20 cellular contexts compared by ENCODE assay signal in genomic region chr7:155291729-155292128, GRCh38. TPM values are rescaled to one million over a fixed set of nuclear protein-coding genes. Genes with fewer than 3 reads are reported as not detected.
DNase-seq lines count a peak whose midpoint lies in the region.
"Had no signal": no experiment of that assay in that cellular context is flagged by ENCODE, and none has a peak within 500 bp of the region (broad histone marks: within the 10 kb centered on the region; RNA-seq: fewer than 3 reads in every experiment).

No MANE protein-coding gene starts in this region.

- no peak overlapping the region for H3K4ac ChIP-seq in mesenchymal stem cell (ENCODE audit: low read depth in 1 of 2, low read length in 2 of 2)

- H3K27ac Mint-ChIP-seq in activated CD4-positive, alpha-beta T cell treated with anti-CD3 and anti-CD28 coated beads, Interleukin-2, amount 10 ng/mL, durations not matched to agents 24 days and 14 days, result peak overlapping the region; percentile 56
- H3K27ac Mint-ChIP-seq in activated T-helper 1 cell treated with anti-CD3 and anti-CD28 coated beads, Interleukin-12 subunit alpha, Interleukin-12 subunit beta, Interleukin-2, Interleukin-4 antibody, amounts not matched to agents 30 ng/mL and 10 ng/mL and 1 ng/mL, durations not matched to agents 14 hours and 24 hours and 36 hours, result peak overlapping the region; percentile 51
- H3K27ac Mint-ChIP-seq: B cell; CD4-positive, alpha-beta T cell had no signal

- 91% methylated on average over 5 of the region's 5 CpGs for WGBS in mesenchymal stem cell

- peaks cover 16% of the 10 kb centered on the region for H3K36me3 Mint-ChIP-seq in activated CD4-positive, alpha-beta T cell treated with anti-CD3 and anti-CD28 coated beads, Interleukin-2, amount 10 ng/mL, durations not matched to agents 24 days and 14 days (ENCODE audit: low read depth)
- peaks cover 10% of the 10 kb centered on the region for H3K36me3 Mint-ChIP-seq in activated T-helper 1 cell treated with anti-CD3 and anti-CD28 coated beads, Interleukin-12 subunit alpha, Interleukin-12 subunit beta, Interleukin-2, Interleukin-4 antibody, amounts not matched to agents 30 ng/mL and 10 ng/mL and 1 ng/mL, durations not matched to agents 14 hours and 24 hours and 36 hours (ENCODE audit: low read depth)

- H3K27me3 Mint-ChIP-seq in activated CD4-positive, alpha-beta T cell treated with anti-CD3 and anti-CD28 coated beads, Interleukin-2, amount 10 ng/mL, durations not matched to agents 24 days and 14 days, result no peaks in the 10 kb centered on the region
- no peaks in the 10 kb centered on the region for H3K27me3 Mint-ChIP-seq in activated T-helper 1 cell treated with anti-CD3 and anti-CD28 coated beads, Interleukin-12 subunit alpha, Interleukin-12 subunit beta, Interleukin-2, Interleukin-4 antibody, amounts not matched to agents 30 ng/mL and 10 ng/mL and 1 ng/mL, durations not matched to agents 14 hours and 24 hours and 36 hours (ENCODE audit: insufficient read depth)

- no peaks in the 10 kb centered on the region for H3K27me3 ChIP-seq in mesenchymal stem cell (ENCODE audit: control insufficient read depth in 1 of 2, insufficient read depth in 1 of 2, low read length in 2 of 2)

- peak overlapping the region in 1 of 2 experiments; percentile 29 for H2BK12ac ChIP-seq in mesenchymal stem cell (ENCODE audit: low read length in 2 of 2)

- no peak overlapping the region for H4K8ac ChIP-seq in mesenchymal stem cell (ENCODE audit: low read length)

- intact Hi-C loops in activated CD4-positive, alpha-beta T cell treated with anti-CD3 and anti-CD28 coated beads, Interleukin-2, amount 10 ng/mL, durations not matched to agents 24 days and 14 days (cut with micrococcal nuclease), result no loop called here
- intact Hi-C loops in activated T-helper 1 cell treated with anti-CD3 and anti-CD28 coated beads, Interleukin-12 subunit alpha, Interleukin-12 subunit beta, Interleukin-2, Interleukin-4 antibody, amounts not matched to agents 30 ng/mL and 10 ng/mL and 1 ng/mL, durations not matched to agents 14 hours and 24 hours and 36 hours (cut with micrococcal nuclease), result no loop called here

- no peak overlapping the region for H4K91ac ChIP-seq in mesenchymal stem cell (ENCODE audit: low read length)

- no peak overlapping the region for H3K27ac ChIP-seq in mesenchymal stem cell (ENCODE audit: low read length, poor library complexity, severe bottlenecking)

- H3K18ac ChIP-seq in mesenchymal stem cell (ENCODE audit: low read depth in 1 of 2, low read length in 2 of 2), result peak overlapping the region in 1 of 2 experiments; percentile 40

- H3K4me1 ChIP-seq in mesenchymal stem cell (ENCODE audit: control insufficient read depth, insufficient read depth, low read depth, low read length), result peaks cover 10% of the 10 kb centered on the region

- no peak overlapping the region for H3K4me2 ChIP-seq in mesenchymal stem cell (ENCODE audit: low read length, poor library complexity, severe bottlenecking)

- no peak overlapping the region for H3K4me3 Mint-ChIP-seq in activated CD4-positive, alpha-beta T cell treated with anti-CD3 and anti-CD28 coated beads, Interleukin-2, amount 10 ng/mL, durations not matched to agents 24 days and 14 days
- H3K4me3 Mint-ChIP-seq in activated T-helper 1 cell treated with anti-CD3 and anti-CD28 coated beads, Interleukin-12 subunit alpha, Interleukin-12 subunit beta, Interleukin-2, Interleukin-4 antibody, amounts not matched to agents 30 ng/mL and 10 ng/mL and 1 ng/mL, durations not matched to agents 14 hours and 24 hours and 36 hours, result peak overlapping the region; percentile 21
- H3K4me3 Mint-ChIP-seq: B cell; CD4-positive, alpha-beta T cell had no signal

- no peak overlapping the region for H2AK5ac ChIP-seq in mesenchymal stem cell (ENCODE audit: low read length, severe bottlenecking)

- H3K23ac ChIP-seq in mesenchymal stem cell (ENCODE audit: low read length in 2 of 2), result no peak overlapping the region

- peaks cover 2% of the 10 kb centered on the region for H3K79me1 ChIP-seq in mesenchymal stem cell (replicated peaks; ENCODE audit: low read length, poor library complexity, severe bottlenecking)

- H2BK5ac ChIP-seq in mesenchymal stem cell (ENCODE audit: low read depth, low read length, poor library complexity, severe bottlenecking), result no peak overlapping the region

- H3K4me1 Mint-ChIP-seq in activated CD4-positive, alpha-beta T cell treated with anti-CD3 and anti-CD28 coated beads, Interleukin-2, amount 10 ng/mL, durations not matched to agents 24 days and 14 days, result peaks cover 56% of the 10 kb centered on the region
- H3K4me1 Mint-ChIP-seq in activated T-helper 1 cell treated with anti-CD3 and anti-CD28 coated beads, Interleukin-12 subunit alpha, Interleukin-12 subunit beta, Interleukin-2, Interleukin-4 antibody, amounts not matched to agents 30 ng/mL and 10 ng/mL and 1 ng/mL, durations not matched to agents 14 hours and 24 hours and 36 hours (ENCODE audit: low read depth), result peaks cover 47% of the 10 kb centered on the region

- H2BK15ac ChIP-seq in mesenchymal stem cell (ENCODE audit: low read depth, poor library complexity, severe bottlenecking), result no peak overlapping the region

- H2BK120ac ChIP-seq in mesenchymal stem cell (ENCODE audit: low read depth, low read length), result peak overlapping the region; percentile 27

- H2AFZ ChIP-seq in mesenchymal stem cell (ENCODE audit: low read depth, low read length), result no peak overlapping the region

- H3K14ac ChIP-seq in mesenchymal stem cell (ENCODE audit: low read length in 2 of 2), result no peak overlapping the region

- peaks cover 5% of the 10 kb centered on the region for H3K9me3 Mint-ChIP-seq in activated CD4-positive, alpha-beta T cell treated with anti-CD3 and anti-CD28 coated beads, Interleukin-2, amount 10 ng/mL, durations not matched to agents 24 days and 14 days
- H3K9me3 Mint-ChIP-seq in activated T-helper 1 cell treated with anti-CD3 and anti-CD28 coated beads, Interleukin-12 subunit alpha, Interleukin-12 subunit beta, Interleukin-2, Interleukin-4 antibody, amounts not matched to agents 30 ng/mL and 10 ng/mL and 1 ng/mL, durations not matched to agents 14 hours and 24 hours and 36 hours, result peaks cover 7% of the 10 kb centered on the region
- H3K9me3 Mint-ChIP-seq: CD4-positive, alpha-beta T cell had no signal

- no peak for DNase-seq in activated CD4-positive, alpha-beta T cell treated with anti-CD3 and anti-CD28 coated beads, Interleukin-2, amount 10 ng/mL, durations not matched to agents 24 days and 14 days
- DNase-seq in activated CD4-positive, alpha-beta T cell treated with anti-CD3 and anti-CD28 coated beads for 1 hour, result no peak
- no peak for DNase-seq in activated T-helper 1 cell treated with anti-CD3 and anti-CD28 coated beads, Interleukin-12 subunit alpha, Interleukin-12 subunit beta, Interleukin-2, Interleukin-4 antibody, amounts not matched to agents 30 ng/mL and 10 ng/mL and 1 ng/mL, durations not matched to agents 14 hours and 24 hours and 36 hours (ENCODE audit: low spot score)
- DNase-seq in mesenchymal stem cell, result no peak
- peak; percentile 19 for DNase-seq in ureter (ENCODE audit: low spot score)
- no peak for DNase-seq in NOMO-1 treated with dmso at 0.1 percent for 144 hours (lab: John Stamatoyannopoulos, UW; ENCODE audit: unreplicated experiment)
- DNase-seq in NCI-H1092 treated with DMSO at 0.1 percent for 48 hours (lab: John Stamatoyannopoulos, UW), result no peak
- no peak for DNase-seq in globus pallidus (ENCODE audit: low spot score)
- DNase-seq: 8988T; CD4-positive, alpha-beta T cell; DMS79; GOT3; KBM-7; NCI-H1417; NCI-H187; NCI-H2227 treated with DMSO at 0.1 percent for 48 hours; NCI-H524; NCI-H82; SHP77 had no signal

- no peaks in the 10 kb centered on the region for H3K9me3 ChIP-seq in mesenchymal stem cell (ENCODE audit: control insufficient read depth, low read length)

- no peaks in the 10 kb centered on the region for H3K36me3 ChIP-seq in mesenchymal stem cell (ENCODE audit: control insufficient read depth in 1 of 2, insufficient read depth in 2 of 2, low read depth in 1 of 2, low read length in 2 of 2)

- no peak overlapping the region for H3K4me3 ChIP-seq in mesenchymal stem cell (ENCODE audit: insufficient read depth in 1 of 2, low read depth in 1 of 2, low read length in 2 of 2)

- H3K9ac ChIP-seq in mesenchymal stem cell (ENCODE audit: low read length), result no peak overlapping the region

RNA-seq across cellular contexts. Expression of gene INSIG1, which starts 5.9 kb away (rescaled TPM):
- total RNA-seq in activated CD4-positive, alpha-beta T cell treated with anti-CD3 and anti-CD28 coated beads, Interleukin-2, amount 10 ng/mL, durations not matched to agents 24 days and 14 days, result 114 and 121 TPM in 2 replicates
- 87.7 and 89.9 TPM in 2 replicates for total RNA-seq in activated T-helper 1 cell treated with anti-CD3 and anti-CD28 coated beads, Interleukin-12 subunit alpha, Interleukin-12 subunit beta, Interleukin-2, Interleukin-4 antibody, amounts not matched to agents 30 ng/mL and 10 ng/mL and 1 ng/mL, durations not matched to agents 14 hours and 24 hours and 36 hours
- 274 TPM for polyA plus RNA-seq in mesenchymal stem cell (2013, experiment 1 of 2)
- 281 TPM for polyA plus RNA-seq in mesenchymal stem cell (2013, experiment 2 of 2)
- total RNA-seq in ureter, result 41.6 TPM
